14 cellular contexts compared by ENCODE assay signal in genomic region chr9:112051812-112052211, GRCh38.
A peak's percentile ranks its signal among the peaks of the same experiment; 100 is the strongest.
DNase-seq lines count a peak whose midpoint lies in the region; ATAC-seq, FAIRE-seq and TF ChIP-seq lines count a peak whose summit lies in the region.
"Had no signal": no experiment of that assay in that cellular context is flagged by ENCODE, and none has a peak within 500 bp of the region (broad histone marks: within the 10 kb centered on the region; RNA-seq: fewer than 3 reads in every experiment).

No MANE protein-coding gene starts in this region.

- H3K4me1 Mint-ChIP-seq in endodermal cell, result no peaks in the 10 kb centered on the region
- H3K4me1 Mint-ChIP-seq in stimulated activated naive B cell treated with anti-CD40 and anti-IgM and Interleukin-4, amounts not matched to agents 10 μg/mL and 1 μg/mL and 100 μg/mL, for 72 hours, result peaks cover 40 to 57% of the 10 kb centered on the region in 2 donors
- H3K4me1 Mint-ChIP-seq: nephron progenitor cell had no signal

- no peak overlapping the region for H3K27ac Mint-ChIP-seq in endodermal cell
- peak overlapping the region; percentile 53 for H3K27ac Mint-ChIP-seq in stimulated activated naive B cell treated with anti-CD40 and anti-IgM and Interleukin-4, amounts not matched to agents 10 μg/mL and 1 μg/mL and 100 μg/mL, for 72 hours
- H3K27ac Mint-ChIP-seq: nephron progenitor cell had no signal

- no peak overlapping the region for H3K9ac ChIP-seq in endodermal cell (ENCODE audit: extremely low read depth, low read length, poor library complexity, severe bottlenecking)

- no peak overlapping the region for H3K4me3 ChIP-seq in endodermal cell (ENCODE audit: low read length)
- H3K4me3 ChIP-seq: K562 had no signal

- 90 to 93% methylated on average over 2 to 5 of the region's 5 CpGs for WGBS in endodermal cell (ENCODE audit: insufficient coverage in 1 of 2, insufficient read length in 1 of 2), 2 experiments

- peaks cover 18% of the 10 kb centered on the region for H3K36me3 Mint-ChIP-seq in endodermal cell (ENCODE audit: low read depth)
- peaks cover 40 to 49% of the 10 kb centered on the region in 2 donors for H3K36me3 Mint-ChIP-seq in stimulated activated naive B cell treated with anti-CD40 and anti-IgM and Interleukin-4, amounts not matched to agents 10 μg/mL and 1 μg/mL and 100 μg/mL, for 72 hours

- DNase-seq in GM19239 (ENCODE audit: insufficient read length, low spot score) (no peak), endodermal cell (peak; percentile 17), NCI-H446 (lab: John Stamatoyannopoulos, UW) (no peak), NOMO-1 (lab: John Stamatoyannopoulos, UW; ENCODE audit: unreplicated experiment in 2 of 2) (no peak)
- DNase-seq in stimulated activated naive B cell treated with anti-CD40 and anti-IgM and Interleukin-4, amounts not matched to agents 10 μg/mL and 1 μg/mL and 100 μg/mL, for 72 hours, result no peak
- no peak for DNase-seq in effector CD8-positive, alpha-beta T cell (lab: John Stamatoyannopoulos, UW)
- DNase-seq: activated CD4-positive, alpha-beta T cell treated with anti-CD3 and anti-CD28 coated beads for 4 hours; aorta; left cardiac atrium; NCI-H2081 treated with DMSO at 0.1 percent for 48 hours; nephron progenitor cell; small intestine had no signal

- no peak overlapping the region for H3K27ac ChIP-seq in endodermal cell (ENCODE audit: low read depth, low read length)

- H3K9me3 ChIP-seq in endodermal cell (ENCODE audit: control insufficient read depth, low read length), result peaks cover 7% of the 10 kb centered on the region

- H3K27me3 Mint-ChIP-seq in endodermal cell (ENCODE audit: insufficient read depth), result no peaks in the 10 kb centered on the region
- H3K27me3 Mint-ChIP-seq in stimulated activated naive B cell treated with anti-CD40 and anti-IgM and Interleukin-4, amounts not matched to agents 10 μg/mL and 1 μg/mL and 100 μg/mL, for 72 hours, result no peaks in the 10 kb centered on the region

- no peaks in the 10 kb centered on the region for H3K4me1 ChIP-seq in endodermal cell (ENCODE audit: control insufficient read depth, insufficient read depth, low read length)

- H3K9me3 Mint-ChIP-seq in endodermal cell, result peaks cover 8% of the 10 kb centered on the region
- H3K9me3 Mint-ChIP-seq in stimulated activated naive B cell treated with anti-CD40 and anti-IgM and Interleukin-4, amounts not matched to agents 10 μg/mL and 1 μg/mL and 100 μg/mL, for 72 hours, result peaks cover 11 to 18% of the 10 kb centered on the region in 2 donors

- H3K27me3 ChIP-seq in endodermal cell (ENCODE audit: control insufficient read depth, insufficient read depth, low read length, poor library complexity, severe bottlenecking), result no peaks in the 10 kb centered on the region

- H3K36me3 ChIP-seq in endodermal cell (ENCODE audit: control insufficient read depth, insufficient read depth, low read length), result no peaks in the 10 kb centered on the region

- no peak overlapping the region for H3K4me3 Mint-ChIP-seq in endodermal cell
- no peak overlapping the region for H3K4me3 Mint-ChIP-seq in stimulated activated naive B cell treated with anti-CD40 and anti-IgM and Interleukin-4, amounts not matched to agents 10 μg/mL and 1 μg/mL and 100 μg/mL, for 72 hours
- H3K4me3 Mint-ChIP-seq: nephron progenitor cell had no signal

- TF ChIP-seq CTCF in endodermal cell (conservative IDR thresholded peaks at IDR 0.05), result no peak

- ATAC-seq in HG03108 (IDR thresholded peaks at IDR 0.05; ENCODE audit: unreplicated experiment), result peak; percentile 64
- peak; percentile 79 to 84 for ATAC-seq in stimulated activated naive B cell treated with anti-CD40 and anti-IgM and Interleukin-4, amounts not matched to agents 10 μg/mL and 1 μg/mL and 100 μg/mL, for 72 hours (replicated peaks)
- ATAC-seq: K562, left cardiac atrium had no signal

- FAIRE-seq in GM19239 (lab: Jason Lieb, UNC), result peak; percentile 85
- FAIRE-seq: K562, small intestine had no signal
